8 cellular contexts compared by ENCODE assay signal in genomic region chr17:74737299-74738050, GRCh38. TPM values are rescaled to one million over a fixed set of nuclear protein-coding genes. Genes with fewer than 3 reads are reported as not detected.
DNase-seq lines count a peak whose midpoint lies in the region; ATAC-seq lines count a peak whose summit lies in the region.

No MANE protein-coding gene starts in this region.

- H3K27ac Mint-ChIP-seq in activated naive CD8-positive, alpha-beta T cell treated with anti-CD3 and anti-CD28 coated beads for 36 hours = peak overlapping the region; percentile 16
- H3K27ac Mint-ChIP-seq in stimulated activated effector memory CD8-positive, alpha-beta T cell treated with anti-CD3 and anti-CD28 coated beads, Interleukin-12 subunit alpha, Interleukin-12 subunit beta, amount 100 ng/mL, for 72 hours = peak overlapping the region; percentile 68

- H3K4me3 ChIP-seq in iPS-15b (ENCODE audit: low read depth, low read length) = peak overlapping the region; percentile 75

- peak; percentile 12 to 18 for ATAC-seq in activated CD4-positive, CD25-positive, alpha-beta regulatory T cell treated with anti-CD3 and anti-CD28 coated beads, Interleukin-2, amount 50 U/mL, for 24 hours
- ATAC-seq in stimulated activated effector memory CD8-positive, alpha-beta T cell treated with anti-CD3 and anti-CD28 coated beads, Interleukin-12 subunit alpha, Interleukin-12 subunit beta, amount 100 ng/mL, for 72 hours = peak; percentile 17
- ATAC-seq in GM19455 (IDR thresholded peaks at IDR 0.05; ENCODE audit: unreplicated experiment) = no peak

- no peaks in the 10 kb centered on the region for H3K9me3 ChIP-seq in iPS-15b (ENCODE audit: control insufficient read depth, insufficient read depth, low read length)

- peaks cover 6% of the 10 kb centered on the region for H3K4me1 ChIP-seq in iPS-15b (ENCODE audit: control insufficient read depth, insufficient read depth, low read length)

- H3K9me3 Mint-ChIP-seq in activated naive CD8-positive, alpha-beta T cell treated with anti-CD3 and anti-CD28 coated beads for 36 hours = no peaks in the 10 kb centered on the region
- no peaks in the 10 kb centered on the region for H3K9me3 Mint-ChIP-seq in stimulated activated effector memory CD8-positive, alpha-beta T cell treated with anti-CD3 and anti-CD28 coated beads, Interleukin-12 subunit alpha, Interleukin-12 subunit beta, amount 100 ng/mL, for 72 hours

- no peak for DNase-seq in activated CD4-positive, CD25-positive, alpha-beta regulatory T cell treated with anti-CD3 and anti-CD28 coated beads, Interleukin-2, amount 50 U/mL, for 72 hours
- DNase-seq in NCI-H69 (lab: John Stamatoyannopoulos, UW) = peak; percentile 40
- DNase-seq in activated naive CD8-positive, alpha-beta T cell treated with anti-CD3 and anti-CD28 coated beads for 36 hours = no peak
- DNase-seq in stimulated activated effector memory CD8-positive, alpha-beta T cell treated with anti-CD3 and anti-CD28 coated beads, Interleukin-12 subunit alpha, Interleukin-12 subunit beta, amount 100 ng/mL, for 72 hours (ENCODE audit: low spot score in 2 of 2) = peak in 1 of 2 donors; percentile 76
- no peak for DNase-seq in middle frontal gyrus (ENCODE audit: extremely low spot score, low spot score)

- H3K36me3 Mint-ChIP-seq in activated naive CD8-positive, alpha-beta T cell treated with anti-CD3 and anti-CD28 coated beads for 36 hours = no peaks in the 10 kb centered on the region
- no peaks in the 10 kb centered on the region for H3K36me3 Mint-ChIP-seq in stimulated activated effector memory CD8-positive, alpha-beta T cell treated with anti-CD3 and anti-CD28 coated beads, Interleukin-12 subunit alpha, Interleukin-12 subunit beta, amount 100 ng/mL, for 72 hours

- no peaks in the 10 kb centered on the region for H3K36me3 ChIP-seq in iPS-15b (ENCODE audit: control insufficient read depth, insufficient read depth, low read length)

- no peak overlapping the region for H3K9ac ChIP-seq in iPS-15b (ENCODE audit: low read depth, low read length)

- H3K27me3 Mint-ChIP-seq in activated naive CD8-positive, alpha-beta T cell treated with anti-CD3 and anti-CD28 coated beads for 36 hours = no peaks in the 10 kb centered on the region

- H3K4me1 Mint-ChIP-seq in activated naive CD8-positive, alpha-beta T cell treated with anti-CD3 and anti-CD28 coated beads for 36 hours = peaks cover 46% of the 10 kb centered on the region
- H3K4me1 Mint-ChIP-seq in stimulated activated effector memory CD8-positive, alpha-beta T cell treated with anti-CD3 and anti-CD28 coated beads, Interleukin-12 subunit alpha, Interleukin-12 subunit beta, amount 100 ng/mL, for 72 hours = peaks cover 57% of the 10 kb centered on the region

- H3K4me3 Mint-ChIP-seq in activated naive CD8-positive, alpha-beta T cell treated with anti-CD3 and anti-CD28 coated beads for 36 hours = peak overlapping the region; percentile 75
- peak overlapping the region; percentile 77 for H3K4me3 Mint-ChIP-seq in stimulated activated effector memory CD8-positive, alpha-beta T cell treated with anti-CD3 and anti-CD28 coated beads, Interleukin-12 subunit alpha, Interleukin-12 subunit beta, amount 100 ng/mL, for 72 hours

- H3K27me3 ChIP-seq in iPS-15b (ENCODE audit: control insufficient read depth, insufficient read depth, low read length) = peaks cover 7% of the 10 kb centered on the region

RNA-seq across cellular contexts. Expression of gene RAB37, which starts 0.4 kb away (rescaled TPM):
- 1 to 10 TPM; 1.8 TPM for total RNA-seq in activated naive CD8-positive, alpha-beta T cell treated with anti-CD3 and anti-CD28 coated beads for 36 hours

RNA-seq across cellular contexts. Expression of gene NHERF1, which starts 11.0 kb away (rescaled TPM):
- total RNA-seq in activated naive CD8-positive, alpha-beta T cell treated with anti-CD3 and anti-CD28 coated beads for 36 hours = 100 to 1,000 TPM; 124 to 127 TPM

RNA-seq across cellular contexts. Expression of gene CD300LF, which starts 24.8 kb away (rescaled TPM):
- not detected for total RNA-seq in activated naive CD8-positive, alpha-beta T cell treated with anti-CD3 and anti-CD28 coated beads for 36 hours

RNA-seq across cellular contexts. Expression of gene NAT9, which starts 38.7 kb away (rescaled TPM):
- total RNA-seq in activated naive CD8-positive, alpha-beta T cell treated with anti-CD3 and anti-CD28 coated beads for 36 hours = 10 to 100 TPM; 39.9 to 41.6 TPM
